1 cellular context compared by ENCODE assay signal in the genomic region with DNA sequence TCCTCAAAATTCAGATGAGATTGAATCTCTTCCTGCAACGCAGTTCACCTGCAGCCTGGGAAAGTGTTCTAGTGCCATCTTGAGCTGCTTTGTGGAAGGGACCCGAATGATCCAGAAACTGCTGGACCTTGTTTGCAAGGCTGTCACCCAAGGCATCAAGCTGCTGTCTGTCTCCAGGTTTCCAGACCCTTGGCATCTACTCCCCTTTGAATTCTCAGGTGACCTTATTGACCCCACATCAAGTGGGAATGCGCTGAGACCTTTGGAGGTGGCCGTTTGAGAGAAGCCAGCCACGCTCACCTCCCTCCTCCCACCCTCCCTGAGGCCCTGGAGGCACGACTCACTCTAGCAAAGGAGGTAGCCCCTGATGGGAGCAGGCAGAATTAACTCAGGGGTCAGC.
TF ChIP-seq lines count a peak whose summit lies in the region.

No MANE protein-coding gene starts in this region.

TF ChIP-seq in WTC11, 78 proteins besides CTCF, POLR2A, EP300 and RAD21 (continued from another document):
- TF ChIP-seq, protein P1, sequence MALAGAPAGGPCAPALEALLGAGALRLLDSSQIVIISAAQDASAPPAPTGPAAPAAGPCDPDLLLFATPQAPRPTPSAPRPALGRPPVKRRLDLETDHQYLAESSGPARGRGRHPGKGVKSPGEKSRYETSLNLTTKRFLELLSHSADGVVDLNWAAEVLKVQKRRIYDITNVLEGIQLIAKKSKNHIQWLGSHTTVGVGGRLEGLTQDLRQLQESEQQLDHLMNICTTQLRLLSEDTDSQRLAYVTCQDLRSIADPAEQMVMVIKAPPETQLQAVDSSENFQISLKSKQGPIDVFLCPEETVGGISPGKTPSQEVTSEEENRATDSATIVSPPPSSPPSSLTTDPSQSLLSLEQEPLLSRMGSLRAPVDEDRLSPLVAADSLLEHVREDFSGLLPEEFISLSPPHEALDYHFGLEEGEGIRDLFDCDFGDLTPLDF (CRISPR knock-in tag; IDR thresholded peaks at IDR 0.05) = no peak
- TF ChIP-seq FOXJ3 (CRISPR knock-in tag; IDR thresholded peaks at IDR 0.05; ENCODE audit: borderline replicate concordance) (no peak), ARID4B (CRISPR knock-in tag; IDR thresholded peaks at IDR 0.05; ENCODE audit: borderline replicate concordance) (no peak), ZNF138 (CRISPR knock-in tag; conservative IDR thresholded peaks at IDR 0.05) (no peak)
